Comparison of ENCODE assay signal across 8 cellular contexts in the genomic region with DNA sequence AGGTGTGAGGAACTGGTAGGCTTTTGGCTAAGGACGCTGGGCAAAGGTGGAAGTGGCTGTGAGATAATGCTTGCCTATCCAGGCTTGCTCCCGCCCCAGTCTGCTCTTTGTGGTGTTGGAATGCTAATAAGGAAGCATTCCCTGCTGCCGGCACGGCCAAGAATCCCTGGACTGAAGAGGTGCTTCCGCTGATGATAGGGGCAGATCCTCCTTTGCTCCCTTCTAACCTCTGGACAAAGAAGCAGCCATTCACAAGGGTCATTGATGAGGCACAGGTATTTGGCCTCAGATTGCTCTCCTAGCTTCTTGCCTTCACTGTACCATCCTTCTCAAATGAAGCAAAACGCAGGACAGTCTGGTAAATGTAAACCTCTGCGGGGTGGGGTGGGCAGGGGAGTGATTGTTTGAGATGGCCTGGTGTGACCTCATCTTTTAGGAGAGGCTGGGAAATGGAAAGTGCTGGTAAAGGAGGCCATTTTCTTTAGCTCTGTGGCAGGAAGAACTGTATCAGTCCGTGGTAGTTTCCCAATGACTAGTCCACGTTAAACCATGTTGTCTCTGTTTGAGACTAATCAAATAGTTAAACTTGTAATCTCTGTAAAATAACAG. TPM values are rescaled to one million over a fixed set of nuclear protein-coding genes. Genes with fewer than 3 reads are reported as not detected.
A peak's percentile ranks its signal among the peaks of the same experiment; 100 is the strongest.
DNase-seq lines count a peak whose midpoint lies in the region; ATAC-seq and TF ChIP-seq lines count a peak whose summit lies in the region.

No MANE protein-coding gene starts in this region.

- peaks cover 17% of the 10 kb centered on the region for H3K36me3 Mint-ChIP-seq in chondrocyte (ENCODE audit: low read depth)

- DNase-seq in DMS 273 (lab: John Stamatoyannopoulos, UW; ENCODE audit: unreplicated experiment) (peak; percentile 47), DMS 273 treated with DMSO at 0.1 percent for 48 hours (lab: John Stamatoyannopoulos, UW) (no peak), OCI-M1 (lab: John Stamatoyannopoulos, UW) (peak; percentile 48), chondrocyte (ENCODE audit: low spot score) (no peak), lung microvascular endothelial cell (ENCODE audit: low read depth in 2 of 2) (peak; percentile 57 to 60), upper lobe of right lung (no peak)

- H3K27me3 Mint-ChIP-seq in chondrocyte (ENCODE audit: low read depth), result no peaks in the 10 kb centered on the region

- H3K27me3 ChIP-seq in upper lobe of right lung, result no peaks in the 10 kb centered on the region

- intact Hi-C loops in upper lobe of right lung (cut with DNase I), result loop anchor here (2.0 kb wide), 1 partner anchor 13 kb away; no protein-coding TSS in a partner anchor

- H3K36me3 ChIP-seq in upper lobe of right lung, result peaks cover 23% of the 10 kb centered on the region

- peaks cover 28% of the 10 kb centered on the region for H3K4me1 ChIP-seq in upper lobe of right lung

- H3K27ac Mint-ChIP-seq in chondrocyte (ENCODE audit: unreplicated experiment), result peak overlapping the region; percentile 94

- H3K4me1 Mint-ChIP-seq in chondrocyte (ENCODE audit: low read depth), result peaks cover 29% of the 10 kb centered on the region

- ATAC-seq in upper lobe of right lung (peak; percentile 0), GM21825 (IDR thresholded peaks at IDR 0.05; ENCODE audit: unreplicated experiment) (no peak), GM21528 (IDR thresholded peaks at IDR 0.05; ENCODE audit: low FRiP score, unreplicated experiment) (no peak)

- TF ChIP-seq CTCF in chondrocyte (IDR thresholded peaks at IDR 0.05) (no peak), upper lobe of right lung (IDR thresholded peaks at IDR 0.05) (no peak)

- peak overlapping the region; percentile 82 for H3K4me3 Mint-ChIP-seq in chondrocyte (ENCODE audit: unreplicated experiment)

- H3K4me3 ChIP-seq in upper lobe of right lung, result peak overlapping the region; percentile 92

- H3K27ac ChIP-seq in upper lobe of right lung, result peak overlapping the region; percentile 89

- no peaks in the 10 kb centered on the region for H3K9me3 Mint-ChIP-seq in chondrocyte (ENCODE audit: low read depth)

- no peaks in the 10 kb centered on the region for H3K9me3 ChIP-seq in upper lobe of right lung

RNA-seq across cellular contexts. Expression of a gene that starts 1.7 kb away (rescaled TPM):
- total RNA-seq in chondrocyte (304 to 334 TPM (median 324 TPM) in 3 replicates), lung microvascular endothelial cell (209 and 215 TPM in 2 replicates), upper lobe of right lung (139 TPM)

RNA-seq across cellular contexts. Expression of a gene that starts 18.1 kb away (rescaled TPM):
- total RNA-seq in chondrocyte (28.6 to 41.2 TPM (median 28.7 TPM) in 3 replicates), lung microvascular endothelial cell (20.6 and 23.1 TPM in 2 replicates), upper lobe of right lung (27.0 TPM)

RNA-seq across cellular contexts. Expression of a gene that starts 18.3 kb away (rescaled TPM):
- total RNA-seq in chondrocyte (50.4 to 64.8 TPM (median 53.0 TPM) in 3 replicates), lung microvascular endothelial cell (21.6 and 26.2 TPM in 2 replicates), upper lobe of right lung (63.2 TPM)

RNA-seq across cellular contexts. Expression of a gene that starts 26.5 kb away (rescaled TPM):
- total RNA-seq in chondrocyte (22.1 to 42.8 TPM (median 28.3 TPM) in 3 replicates), lung microvascular endothelial cell (6.8 and 9.3 TPM in 2 replicates), upper lobe of right lung (23.7 TPM)

Comparison
In these comparisons a context has a peak if more than half of its experiments do, and no peak if none do; other contexts are left out.
1. DNase-seq: peak in DMS 273 (single experiment), OCI-M1 (single experiment) and lung microvascular endothelial cell (2 of 2); none in DMS 273 treated with DMSO at 0.1 percent for 48 hours (single experiment), chondrocyte (single experiment) and upper lobe of right lung (single experiment).